In the genomic region with DNA sequence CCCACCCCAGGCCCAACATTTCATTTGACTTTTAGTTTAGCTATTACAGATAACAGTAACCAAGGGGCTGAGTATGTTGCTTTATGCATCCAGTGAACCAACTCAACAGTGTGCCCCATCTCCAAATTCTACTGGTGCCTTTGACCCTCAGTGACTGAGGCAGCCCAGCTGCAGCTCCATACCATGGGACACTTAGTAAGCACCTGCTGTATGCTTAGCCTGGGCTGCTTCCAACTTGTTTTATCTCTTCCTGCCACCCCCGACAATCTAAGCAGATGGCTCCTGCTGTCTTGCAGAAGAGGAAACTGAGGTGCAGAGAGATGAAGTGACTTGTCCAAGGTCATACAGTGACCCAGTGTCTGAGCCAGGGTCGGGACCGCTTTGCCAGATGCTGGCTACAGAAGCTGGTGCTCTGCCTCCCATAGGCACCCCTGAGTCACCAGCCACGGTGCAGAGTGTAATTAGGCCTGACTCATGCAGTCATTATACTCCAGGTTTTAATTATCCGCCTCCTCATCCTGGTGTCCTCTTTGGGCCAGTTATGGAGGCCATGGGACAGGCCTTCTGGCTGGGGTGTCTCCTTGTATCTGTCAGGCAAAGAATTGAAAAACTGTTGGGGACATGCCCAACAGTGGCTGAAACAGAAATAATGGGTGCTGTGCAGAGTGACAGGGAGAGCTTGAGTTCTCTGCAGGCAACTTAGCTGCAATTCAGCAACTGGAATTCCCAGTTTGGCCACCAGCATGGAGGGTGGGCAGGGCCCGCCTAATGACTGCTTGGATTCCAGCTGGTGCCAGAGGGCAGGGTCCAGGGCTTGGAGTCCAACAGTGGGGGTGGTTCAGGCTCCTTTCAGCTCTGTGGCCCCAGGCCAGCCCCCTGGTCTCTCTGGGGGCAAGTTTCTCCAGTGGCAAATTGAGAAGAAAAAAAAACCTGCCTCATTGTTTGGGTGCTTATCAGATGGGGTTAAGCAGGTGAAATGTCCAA, we compare ENCODE assay signal across 22 cellular contexts. TPM values are rescaled to one million over a fixed set of nuclear protein-coding genes. Genes with fewer than 3 reads are reported as not detected.
"Had no signal": no experiment of that assay in that cellular context is flagged by ENCODE, and none has a peak within 500 bp of the region (broad histone marks: within the 10 kb centered on the region; RNA-seq: fewer than 3 reads in every experiment).

No MANE protein-coding gene starts in this region.

- H3K27me3 ChIP-seq: body of pancreas, right lobe of liver, tibial nerve had no signal

- H3K4me3 Mint-ChIP-seq: central memory CD8-positive, alpha-beta T cell; effector memory CD8-positive, alpha-beta T cell; immature natural killer cell; naive thymus-derived CD8-positive, alpha-beta T cell; stimulated activated naive B cell treated with anti-CD40 and anti-IgM and Interleukin-4, amounts not matched to agents 10 μg/mL and 1 μg/mL and 100 μg/mL, for 72 hours had no signal

- H3K27ac ChIP-seq: body of pancreas, neutrophil, prostate gland, right lobe of liver, tibial nerve had no signal

- H3K9me3 ChIP-seq: body of pancreas, neutrophil, prostate gland, right lobe of liver, tibial nerve had no signal

- H3K4me3 ChIP-seq: body of pancreas, lung, prostate gland, right lobe of liver, tibial nerve had no signal

- H3K27ac Mint-ChIP-seq: activated naive CD4-positive, alpha-beta T cell treated with anti-CD3 and anti-CD28 coated beads, Interleukin-2, amount 50 U/mL, for 72 hours; effector memory CD8-positive, alpha-beta T cell; immature natural killer cell; naive thymus-derived CD8-positive, alpha-beta T cell; stimulated activated naive B cell treated with anti-CD40 and anti-IgM and Interleukin-4, amounts not matched to agents 10 μg/mL and 1 μg/mL and 100 μg/mL, for 72 hours had no signal

- H3K4me1 ChIP-seq: body of pancreas, prostate gland, right lobe of liver, tibial nerve had no signal

- DNase-seq: activated CD4-positive, alpha-beta T cell treated with anti-CD3 and anti-CD28 coated beads, Interleukin-2, amount 50 U/mL, for 4 hours; activated CD4-positive, CD25-positive, alpha-beta regulatory T cell treated with anti-CD3 and anti-CD28 coated beads, Interleukin-2, amount 50 U/mL, for 72 hours; activated effector memory CD4-positive, alpha-beta T cell treated with Interleukin-2 at 50 U/mL for 16 hours; activated T-cell treated with anti-CD3 and anti-CD28 coated beads, Interleukin-2, amount 50 U/mL, for 1 hour; amniotic stem cell; body of pancreas; effector memory CD8-positive, alpha-beta T cell; immature natural killer cell; stimulated activated CD4-positive, alpha-beta T cell treated with anti-CD3 and anti-CD28 coated beads, Interleukin-2, amount 100 ng/mL, for 24 hours; stimulated activated naive B cell treated with anti-CD40 and anti-IgM and Interleukin-4, amounts not matched to agents 10 μg/mL and 1 μg/mL and 100 μg/mL, for 72 hours had no signal

- ATAC-seq: body of pancreas; effector memory CD8-positive, alpha-beta T cell; left colon; naive thymus-derived CD8-positive, alpha-beta T cell; right lobe of liver; stimulated activated naive B cell treated with anti-CD40 and anti-IgM and Interleukin-4, amounts not matched to agents 10 μg/mL and 1 μg/mL and 100 μg/mL, for 72 hours had no signal

- H3K4me1 Mint-ChIP-seq: central memory CD8-positive, alpha-beta T cell; immature natural killer cell; naive thymus-derived CD8-positive, alpha-beta T cell; stimulated activated naive B cell treated with anti-CD40 and anti-IgM and Interleukin-4, amounts not matched to agents 10 μg/mL and 1 μg/mL and 100 μg/mL, for 72 hours had no signal

- H3K9me3 Mint-ChIP-seq: activated naive CD4-positive, alpha-beta T cell treated with anti-CD3 and anti-CD28 coated beads, Interleukin-2, amount 50 U/mL, for 72 hours; central memory CD8-positive, alpha-beta T cell; effector memory CD8-positive, alpha-beta T cell; immature natural killer cell; naive thymus-derived CD8-positive, alpha-beta T cell; stimulated activated naive B cell treated with anti-CD40 and anti-IgM and Interleukin-4, amounts not matched to agents 10 μg/mL and 1 μg/mL and 100 μg/mL, for 72 hours had no signal

- H3K36me3 ChIP-seq: neutrophil, prostate gland, right lobe of liver, tibial nerve had no signal

- H3K36me3 Mint-ChIP-seq: activated naive CD4-positive, alpha-beta T cell treated with anti-CD3 and anti-CD28 coated beads, Interleukin-2, amount 50 U/mL, for 72 hours; immature natural killer cell; naive thymus-derived CD8-positive, alpha-beta T cell; stimulated activated naive B cell treated with anti-CD40 and anti-IgM and Interleukin-4, amounts not matched to agents 10 μg/mL and 1 μg/mL and 100 μg/mL, for 72 hours had no signal

RNA-seq across cellular contexts. Expression of gene GPR78, which starts 8.2 kb away (rescaled TPM):
- total RNA-seq: body of pancreas; epithelial cell of proximal tubule; mononuclear cell; naive thymus-derived CD8-positive, alpha-beta T cell; right lobe of liver; subcutaneous adipose tissue; tibial nerve had no signal

RNA-seq across cellular contexts. Expression of gene CPZ, which starts 20.6 kb away (rescaled TPM):
- total RNA-seq: activated naive CD4-positive, alpha-beta T cell treated with anti-CD3 and anti-CD28 coated beads, Interleukin-2, amount 50 U/mL, for 72 hours; mononuclear cell; naive thymus-derived CD8-positive, alpha-beta T cell had no signal
